In genomic region chr3:60025071-60026055, GRCh38 we compare ENCODE assay signal across 18 cellular contexts.
A peak's percentile ranks its signal among the peaks of the same experiment; 100 is the strongest.
DNase-seq lines count a peak whose midpoint lies in the region; FAIRE-seq and TF ChIP-seq lines count a peak whose summit lies in the region.
"Had no signal": no experiment of that assay in that cellular context is flagged by ENCODE, and none has a peak within 500 bp of the region (broad histone marks: within the 10 kb centered on the region; RNA-seq: fewer than 3 reads in every experiment).

No MANE protein-coding gene starts in this region.

- intact Hi-C loops in activated T-helper 2 cell treated with anti-CD3 and anti-CD28 coated beads, Interferon-gamma antibody, Interleukin-2, Interleukin-4, amounts not matched to agents 10 μg/mL and 5 μg/mL and 100 μg/mL, durations not matched to agents 14 hours and 24 hours and 36 hours (cut with micrococcal nuclease) = no loop called here

- H4K20me1 ChIP-seq in DOHH2 (ENCODE audit: control insufficient read depth, insufficient read depth, low read depth, low read length) = no peaks in the 10 kb centered on the region

- H3K9me3 ChIP-seq in DOHH2 (ENCODE audit: control insufficient read depth, insufficient read depth, low read length) = no peaks in the 10 kb centered on the region
- H3K9me3 ChIP-seq: Caco-2, upper lobe of left lung had no signal

- no peak for TF ChIP-seq CTCF in AG10803 (conservative IDR thresholded peaks at IDR 0.05; ENCODE audit: low read length)
- no peak for TF ChIP-seq CTCF in DOHH2 (IDR thresholded peaks at IDR 0.05; ENCODE audit: low read depth, low read length, poor library complexity, severe bottlenecking)

- no peaks in the 10 kb centered on the region for H3K9me2 ChIP-seq in DOHH2 (replicated peaks; ENCODE audit: control insufficient read depth, low read length)

- H3K27me3 ChIP-seq in DOHH2 (ENCODE audit: control insufficient read depth, low read length) = no peaks in the 10 kb centered on the region
- H3K27me3 ChIP-seq: upper lobe of left lung had no signal

- H3K4me1 Mint-ChIP-seq in activated T-helper 2 cell treated with anti-CD3 and anti-CD28 coated beads, Interferon-gamma antibody, Interleukin-2, Interleukin-4, amounts not matched to agents 10 μg/mL and 5 μg/mL and 100 μg/mL, durations not matched to agents 14 hours and 24 hours and 36 hours (ENCODE audit: low read depth) = peaks cover 65% of the 10 kb centered on the region

- H3F3A ChIP-seq in DOHH2 (ENCODE audit: control insufficient read depth, insufficient read depth) = no peaks in the 10 kb centered on the region

- no peaks in the 10 kb centered on the region for H3K9me3 Mint-ChIP-seq in activated T-helper 2 cell treated with anti-CD3 and anti-CD28 coated beads, Interferon-gamma antibody, Interleukin-2, Interleukin-4, amounts not matched to agents 10 μg/mL and 5 μg/mL and 100 μg/mL, durations not matched to agents 14 hours and 24 hours and 36 hours

- no peak for FAIRE-seq in H54 (lab: Jason Lieb, UNC)

- no peaks in the 10 kb centered on the region for H3K79me2 ChIP-seq in DOHH2 (ENCODE audit: control insufficient read depth, low read length)

- H3K27me3 Mint-ChIP-seq in activated T-helper 2 cell treated with anti-CD3 and anti-CD28 coated beads, Interferon-gamma antibody, Interleukin-2, Interleukin-4, amounts not matched to agents 10 μg/mL and 5 μg/mL and 100 μg/mL, durations not matched to agents 14 hours and 24 hours and 36 hours (ENCODE audit: low read depth) = no peaks in the 10 kb centered on the region
- H3K27me3 Mint-ChIP-seq: activated CD8-positive, alpha-beta T cell treated with anti-CD3 and anti-CD28 coated beads for 36 hours had no signal

- H3K4me2 ChIP-seq in DOHH2 (ENCODE audit: low read length) = peak overlapping the region; percentile 13; the same call in 1 of the 2 replicates

- no peak overlapping the region for H3K4me3 Mint-ChIP-seq in activated T-helper 2 cell treated with anti-CD3 and anti-CD28 coated beads, Interferon-gamma antibody, Interleukin-2, Interleukin-4, amounts not matched to agents 10 μg/mL and 5 μg/mL and 100 μg/mL, durations not matched to agents 14 hours and 24 hours and 36 hours (ENCODE audit: low read depth)
- H3K4me3 Mint-ChIP-seq: activated CD8-positive, alpha-beta T cell treated with anti-CD3 and anti-CD28 coated beads for 36 hours had no signal

- H3K4me3 ChIP-seq in AG10803 (ENCODE audit: low read length) (no peak overlapping the region), DOHH2 (ENCODE audit: low read length) (no peak overlapping the region)
- H3K4me3 ChIP-seq: upper lobe of left lung had no signal

- DNase-seq in AG10803 (ENCODE audit: low read depth) (peak; percentile 78), medulla oblongata (ENCODE audit: extremely low spot score) (peak; percentile 27), nucleus accumbens (lab: John Stamatoyannopoulos, UW) (no peak), H54 (ENCODE audit: insufficient read length, low spot score) (no peak), NCI-H774 (lab: John Stamatoyannopoulos, UW) (no peak)
- DNase-seq in activated T-helper 2 cell treated with anti-CD3 and anti-CD28 coated beads, Interferon-gamma antibody, Interleukin-2, Interleukin-4, amounts not matched to agents 10 μg/mL and 5 μg/mL and 100 μg/mL, durations not matched to agents 14 hours and 24 hours and 36 hours (ENCODE audit: low spot score) = no peak
- DNase-seq: activated CD8-positive, alpha-beta T cell treated with anti-CD3 and anti-CD28 coated beads for 36 hours; activated gamma-delta T cell treated with Interleukin-2 at 50 U/mL for 16 hours; Caco-2; cerebellar nuclear complex; head of caudate nucleus; Kasumi-1; NCI-H187; NCI-H524 treated with DMSO at 0.1 percent for 48 hours; stimulated activated CD4-positive, alpha-beta T cell treated with anti-CD3 and anti-CD28 coated beads, Interleukin-2, amount 100 ng/mL, for 48 hours; upper lobe of left lung had no signal

- no peak overlapping the region for H3K27ac ChIP-seq in DOHH2 (ENCODE audit: low read depth, low read length)
- H3K27ac ChIP-seq: RWPE1, upper lobe of left lung had no signal

- peaks cover 11% of the 10 kb centered on the region for H3K4me1 ChIP-seq in DOHH2 (ENCODE audit: control insufficient read depth, low read length)
- H3K4me1 ChIP-seq: Caco-2, upper lobe of left lung had no signal

- peaks cover 38% of the 10 kb centered on the region for H3K36me3 Mint-ChIP-seq in activated T-helper 2 cell treated with anti-CD3 and anti-CD28 coated beads, Interferon-gamma antibody, Interleukin-2, Interleukin-4, amounts not matched to agents 10 μg/mL and 5 μg/mL and 100 μg/mL, durations not matched to agents 14 hours and 24 hours and 36 hours (ENCODE audit: low read depth)

- no peaks in the 10 kb centered on the region for H3K36me3 ChIP-seq in DOHH2 (ENCODE audit: control insufficient read depth, low read length)
- H3K36me3 ChIP-seq: upper lobe of left lung had no signal

- H3K27ac Mint-ChIP-seq in activated T-helper 2 cell treated with anti-CD3 and anti-CD28 coated beads, Interferon-gamma antibody, Interleukin-2, Interleukin-4, amounts not matched to agents 10 μg/mL and 5 μg/mL and 100 μg/mL, durations not matched to agents 14 hours and 24 hours and 36 hours = peak overlapping the region; percentile 68
- H3K27ac Mint-ChIP-seq: activated CD8-positive, alpha-beta T cell treated with anti-CD3 and anti-CD28 coated beads for 36 hours had no signal

- no peak for TF ChIP-seq POLR2A in H54 (IDR thresholded peaks at IDR 0.05; ENCODE audit: low read depth, low read length)

Comparison
In these comparisons a context has a peak if more than half of its experiments do, and no peak if none do; other contexts are left out.
1. DNase-seq: peak in AG10803 (single experiment) and medulla oblongata (single experiment); none in activated T-helper 2 cell treated with anti-CD3 and anti-CD28 coated beads, Interferon-gamma antibody, Interleukin-2, Interleukin-4, amounts not matched to agents 10 μg/mL and 5 μg/mL and 100 μg/mL, durations not matched to agents 14 hours and 24 hours and 36 hours (single experiment), nucleus accumbens (0 of 56), H54 (single experiment) and NCI-H774 (single experiment).